ENCODE assay signal across 8 cellular contexts in the genomic region with DNA sequence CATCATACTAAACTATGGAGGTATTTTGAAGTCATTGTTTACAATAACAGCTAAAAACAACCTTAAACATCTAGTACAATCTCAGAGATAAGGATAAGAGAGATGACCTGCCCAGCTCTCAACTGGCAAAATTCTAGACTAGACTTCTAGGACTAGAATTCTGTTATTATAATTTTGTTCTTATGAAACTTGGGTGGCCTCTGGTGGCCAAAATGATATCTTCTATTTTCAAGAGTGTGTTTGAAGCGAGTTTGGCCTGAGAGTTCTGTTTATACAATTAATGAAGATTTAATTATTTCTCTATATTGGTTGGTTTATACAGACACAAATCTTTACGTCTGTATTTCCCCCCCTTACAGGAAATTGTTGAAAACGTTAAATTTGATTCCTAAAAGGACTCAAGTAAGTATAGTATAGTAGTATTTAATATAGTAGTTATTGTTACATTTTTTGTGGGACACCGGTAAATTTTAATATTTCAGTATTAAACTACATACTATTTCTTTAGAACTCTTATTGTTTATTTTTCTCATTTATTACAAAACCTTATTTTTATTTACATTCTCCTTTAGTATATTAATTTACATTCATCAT.
DNase-seq lines count a peak whose midpoint lies in the region; ATAC-seq lines count a peak whose summit lies in the region.

No MANE protein-coding gene starts in this region.

- in situ Hi-C loops in KBM-7 (cut with MboI; ENCODE audit: low pct_unique_long_range_greater_than_20kb, low sequenced_read_pairs): no loop called here

- DNase-seq in activated CD4-positive, alpha-beta T cell treated with anti-CD3 and anti-CD28 coated beads for 48 hours: peak; percentile 23
- no peak for DNase-seq in activated CD4-positive, alpha-beta T cell treated with anti-CD3 and anti-CD28 coated beads for 1 hour
- DNase-seq in KBM-7: peak; percentile 60
- peak; percentile 73 for DNase-seq in RKO (ENCODE audit: low spot score)
- peak; percentile 33 for DNase-seq in effector CD4-positive, alpha-beta T cell
- peak; percentile 73 for DNase-seq in midbrain (lab: John Stamatoyannopoulos, UW)
- DNase-seq in activated effector memory CD4-positive, alpha-beta T cell treated with Interleukin-2 at 50 U/mL for 16 hours: no peak

- ATAC-seq in GM21515 (IDR thresholded peaks at IDR 0.05; ENCODE audit: unreplicated experiment): peak; percentile 67

Comparison
In these comparisons a context has a peak if more than half of its experiments do, and no peak if none do; other contexts are left out.
1. DNase-seq: peak in activated CD4-positive, alpha-beta T cell treated with anti-CD3 and anti-CD28 coated beads for 48 hours (single experiment), KBM-7 (single experiment), RKO (single experiment), effector CD4-positive, alpha-beta T cell (single experiment) and midbrain (single experiment); none in activated CD4-positive, alpha-beta T cell treated with anti-CD3 and anti-CD28 coated beads for 1 hour (single experiment) and activated effector memory CD4-positive, alpha-beta T cell treated with Interleukin-2 at 50 U/mL for 16 hours (single experiment).